ENCODE assay signal across 23 cellular contexts in genomic region chr4:181193162-181193930, GRCh38.
A peak's percentile ranks its signal among the peaks of the same experiment; 100 is the strongest.
DNase-seq lines count a peak whose midpoint lies in the region; ATAC-seq and TF ChIP-seq lines count a peak whose summit lies in the region.
"Had no signal": no experiment of that assay in that cellular context is flagged by ENCODE, and none has a peak within 500 bp of the region (broad histone marks: within the 10 kb centered on the region; RNA-seq: fewer than 3 reads in every experiment).

No MANE protein-coding gene starts in this region.

- DNase-seq in SJSA1 (ENCODE audit: low read depth in 1 of 2, low spot score in 2 of 2) (peak in 1 of 2 experiments; percentile 15), left kidney (ENCODE audit: low read depth, low spot score) (peak; percentile 29), sciatic nerve (ENCODE audit: low spot score) (no peak), SKM-1 (lab: John Stamatoyannopoulos, UW; ENCODE audit: unreplicated experiment) (no peak), NCI-H526 (lab: John Stamatoyannopoulos, UW) (no peak)
- DNase-seq: AML-193; CD4-positive, alpha-beta memory T cell; COR-L47; DMS53; NCI-H1092; NCI-H1417 treated with DMSO at 0.1 percent for 48 hours; NCI-H1694 treated with DMSO at 0.1 percent for 48 hours; NCI-H2081; NCI-H2171 treated with DMSO at 0.1 percent for 48 hours; NCI-H345; NCI-H510A treated with DMSO at 0.1 percent for 48 hours; NCI-H774; PC-9; Right ventricle myocardium superior had no signal

- H3K9me3 Mint-ChIP-seq in brain: no peaks in the 10 kb centered on the region
- H3K9me3 Mint-ChIP-seq: CD4-positive, alpha-beta memory T cell had no signal

- H3K27ac ChIP-seq in SJSA1: peak overlapping the region; percentile 26; the same call in 1 of the 2 replicates
- H3K27ac ChIP-seq: A549; BLaER1 treated with 17β-estradiol and CSF1 and Interleukin-3, amounts not matched to agents 10 nM and 100 nM; PC-9 had no signal

- no peaks in the 10 kb centered on the region for H3K9me3 ChIP-seq in SJSA1 (replicated peaks)
- H3K9me3 ChIP-seq: A549; BLaER1 treated with 17β-estradiol and CSF1 and Interleukin-3, amounts not matched to agents 10 nM and 100 nM had no signal

- no peaks in the 10 kb centered on the region for H3K36me3 Mint-ChIP-seq in brain
- H3K36me3 Mint-ChIP-seq: CD4-positive, alpha-beta memory T cell had no signal

- no peaks in the 10 kb centered on the region for H3K36me3 ChIP-seq in SJSA1
- H3K36me3 ChIP-seq: BLaER1 treated with 17β-estradiol and CSF1 and Interleukin-3, amounts not matched to agents 10 nM and 100 nM had no signal

- H3K27ac Mint-ChIP-seq in brain: peak overlapping the region in 4 of 5 experiments; percentile 8 to 81 (median 68)
- H3K27ac Mint-ChIP-seq: CD4-positive, alpha-beta memory T cell had no signal

- no peak for TF ChIP-seq CTCF in brain (conservative IDR thresholded peaks at IDR 0.05)

- peaks cover 16% of the 10 kb centered on the region for H3K4me1 ChIP-seq in SJSA1 (replicated peaks)
- H3K4me1 ChIP-seq: A549; BLaER1 treated with 17β-estradiol and CSF1 and Interleukin-3, amounts not matched to agents 10 nM and 100 nM had no signal

- H3K27me3 ChIP-seq in SJSA1 (replicated peaks): no peaks in the 10 kb centered on the region
- H3K27me3 ChIP-seq: BLaER1 treated with 17β-estradiol and CSF1 and Interleukin-3, amounts not matched to agents 10 nM and 100 nM had no signal

- no peak for TF ChIP-seq POLR2A in GM18505 (IDR thresholded peaks at IDR 0.05; ENCODE audit: borderline replicate concordance, extremely low read depth, insufficient read depth, insufficient read length)

- no peak overlapping the region for H3K4me3 ChIP-seq in SJSA1
- H3K4me3 ChIP-seq: A549; BLaER1 treated with 17β-estradiol and CSF1 and Interleukin-3, amounts not matched to agents 10 nM and 100 nM; PC-9 had no signal

- intact Hi-C loops in sciatic nerve (cut with DNase I): no loop called here

- peaks cover 19% of the 10 kb centered on the region for H3K4me1 Mint-ChIP-seq in brain
- H3K4me1 Mint-ChIP-seq: CD4-positive, alpha-beta memory T cell had no signal

- peak; percentile 39 for ATAC-seq in sciatic nerve
- ATAC-seq in GM18505 (IDR thresholded peaks at IDR 0.05; ENCODE audit: unreplicated experiment): no peak
- ATAC-seq: A549 had no signal

- peaks cover 5% of the 10 kb centered on the region for H3K27me3 Mint-ChIP-seq in brain
- H3K27me3 Mint-ChIP-seq: CD4-positive, alpha-beta memory T cell had no signal

- no peak overlapping the region for H3K4me3 Mint-ChIP-seq in brain
- H3K4me3 Mint-ChIP-seq: CD4-positive, alpha-beta memory T cell had no signal
